8 cellular contexts compared by ENCODE assay signal in the genomic region with DNA sequence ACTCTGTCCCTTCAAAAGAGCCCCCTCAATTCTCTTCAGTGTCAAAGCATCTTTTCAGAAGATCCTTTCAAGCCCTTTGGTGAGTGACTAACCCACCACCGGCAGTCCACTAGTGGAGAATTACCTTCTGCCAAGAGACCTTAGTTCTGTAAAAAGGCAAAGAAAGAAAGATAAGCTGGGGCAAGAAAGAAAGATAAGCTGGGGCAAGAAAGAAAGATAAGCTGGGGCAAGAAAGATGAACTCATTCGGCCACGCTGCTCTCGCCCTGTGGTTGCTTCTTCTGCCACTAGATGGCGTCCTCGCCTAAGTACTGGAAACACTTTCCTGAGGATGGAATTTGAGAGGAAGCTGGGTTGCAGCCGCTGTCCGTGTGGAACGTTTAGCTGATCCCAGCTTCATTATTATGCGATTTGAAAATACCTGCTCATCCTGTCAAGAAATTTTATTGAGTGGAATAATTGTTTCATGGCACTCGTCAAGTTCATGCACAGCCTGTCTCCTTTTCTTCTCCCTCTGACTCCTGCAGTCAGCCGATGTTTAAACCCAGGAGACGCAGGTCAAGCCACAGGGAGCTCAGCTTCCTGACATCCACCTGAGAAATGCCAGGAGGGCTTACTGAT. TPM values are rescaled to one million over a fixed set of nuclear protein-coding genes. Genes with fewer than 3 reads are reported as not detected.
A peak's percentile ranks its signal among the peaks of the same experiment; 100 is the strongest.
DNase-seq lines count a peak whose midpoint lies in the region; ATAC-seq and TF ChIP-seq lines count a peak whose summit lies in the region.

No MANE protein-coding gene starts in this region.

- H3K27me3 ChIP-seq in dorsolateral prefrontal cortex, result no peaks in the 10 kb centered on the region

- H3K4me3 ChIP-seq in dorsolateral prefrontal cortex (peak overlapping the region; percentile 27 to 68 (median 51)), lower leg skin (ENCODE audit: low read depth, poor library complexity, severe bottlenecking) (no peak overlapping the region)

- DNase-seq in NCI-H526 treated with DMSO at 0.1 percent for 48 hours (lab: John Stamatoyannopoulos, UW) (peak; percentile 88), dorsolateral prefrontal cortex (peak; percentile 80 to 96 (median 88)), lower leg skin (ENCODE audit: low spot score in 2 of 2) (peak; percentile 87 to 97)
- peak; percentile 83 for DNase-seq in activated CD4-positive, alpha-beta T cell treated with anti-CD3 and anti-CD28 coated beads, Interleukin-2, amount 50 U/mL, for 1 hour
- peak; percentile 67 to 83 (median 70) for DNase-seq in stimulated activated CD4-positive, alpha-beta T cell treated with anti-CD3 and anti-CD28 coated beads, TNF-alpha, amount 100 ng/mL, for 1 hour (ENCODE audit: low read depth in 3 of 3, low spot score in 1 of 3)

- TF ChIP-seq CTCF in GM12801 (IDR thresholded peaks at IDR 0.05; ENCODE audit: extremely low read depth, insufficient read length) (peak; percentile 45), dorsolateral prefrontal cortex (IDR thresholded peaks at IDR 0.05 in 54 of 56, conservative IDR thresholded peaks at IDR 0.05 in 2 of 56; ENCODE audit: low read depth in 1 of 56, partially characterized antibody in 56 of 56) (peak; percentile 91 to 99 (median 97)), lower leg skin (IDR thresholded peaks at IDR 0.05) (peak in 1 of 3 donors; percentile 79)

- H3K27ac ChIP-seq in dorsolateral prefrontal cortex, result peak overlapping the region in 12 of 59 donors; percentile 2 to 74 (median 38)

- peak; percentile 73 for ATAC-seq in HG03439 (IDR thresholded peaks at IDR 0.05; ENCODE audit: unreplicated experiment)
- ATAC-seq in HG03025 (IDR thresholded peaks at IDR 0.05; ENCODE audit: low FRiP score, unreplicated experiment), result no peak

- intact Hi-C loops in dorsolateral prefrontal cortex (cut with DNase I) (loop anchor here (1.0 to 10.0 kb wide), 4 partner anchors 38 to 170 kb away; a partner anchor contains a TSS), lower leg skin (cut with DNase I; ENCODE audit: low total_unique reads) (loop anchor here (5.0 kb wide), 1 partner anchor 88 kb away; no protein-coding TSS in a partner anchor)

- 4 to 5% methylated on average over 13 of the region's 13 CpGs for WGBS in lower leg skin, 2 donors

- TF ChIP-seq POLR2A in lower leg skin (IDR thresholded peaks at IDR 0.05), result no peak

RNA-seq across cellular contexts. Expression of a gene that starts 17.3 kb away (rescaled TPM):
- 10 to 100 TPM; 19.3 to 78.4 (median 36.1) TPM for total RNA-seq in dorsolateral prefrontal cortex
- total RNA-seq in lower leg skin, result 100 to 1,000 TPM in 1 of 4 donors, 10 to 100 TPM in 3; 60.2 to 107 (median 64.9) TPM
